ENCODE assay signal across 9 cellular contexts in genomic region chr11:9719949-9720646, GRCh38. TPM values are rescaled to one million over a fixed set of nuclear protein-coding genes. Genes with fewer than 3 reads are reported as not detected.
DNase-seq lines count a peak whose midpoint lies in the region; ATAC-seq and TF ChIP-seq lines count a peak whose summit lies in the region.
"Had no signal": no experiment of that assay in that cellular context is flagged by ENCODE, and none has a peak within 500 bp of the region (broad histone marks: within the 10 kb centered on the region; RNA-seq: fewer than 3 reads in every experiment).

No MANE protein-coding gene starts in this region.

- no peaks in the 10 kb centered on the region for H3K9me3 Mint-ChIP-seq in CD8-positive, alpha-beta T cell
- no peaks in the 10 kb centered on the region for H3K9me3 Mint-ChIP-seq in dendritic cell treated with granulocyte-macrophage colony-stimulating factor and Interleukin-4, amounts not matched to agents 40 ng/mL and 50 ng/mL, for 4 days
- H3K9me3 Mint-ChIP-seq in activated T-helper 17 cell treated with anti-CD3 and anti-CD28 coated beads, Interleukin-2, amount 50 U/mL, for 72 hours: no peaks in the 10 kb centered on the region

- H3K36me3 Mint-ChIP-seq in CD8-positive, alpha-beta T cell: no peaks in the 10 kb centered on the region
- H3K36me3 Mint-ChIP-seq in dendritic cell treated with granulocyte-macrophage colony-stimulating factor and Interleukin-4, amounts not matched to agents 40 ng/mL and 50 ng/mL, for 4 days (ENCODE audit: low read depth): peaks cover 48% of the 10 kb centered on the region
- no peaks in the 10 kb centered on the region for H3K36me3 Mint-ChIP-seq in activated T-helper 17 cell treated with anti-CD3 and anti-CD28 coated beads, Interleukin-2, amount 50 U/mL, for 72 hours (ENCODE audit: low read depth)

- H3K27ac ChIP-seq in CD8-positive, alpha-beta T cell (ENCODE audit: low read depth, low read length): no peak overlapping the region
- H3K27ac ChIP-seq in neutrophil: peak overlapping the region; percentile 72

- H3K4me1 ChIP-seq in CD8-positive, alpha-beta T cell (ENCODE audit: insufficient read depth, low read length): no peaks in the 10 kb centered on the region
- H3K4me1 ChIP-seq in neutrophil (ENCODE audit: control insufficient read depth in 1 of 2, insufficient read depth in 1 of 2, low read depth in 1 of 2, low read length in 1 of 2): peaks cover 18 to 30% of the 10 kb centered on the region in 2 experiments

- no peak overlapping the region for H3K4me3 Mint-ChIP-seq in CD8-positive, alpha-beta T cell
- no peak overlapping the region for H3K4me3 Mint-ChIP-seq in dendritic cell treated with granulocyte-macrophage colony-stimulating factor and Interleukin-4, amounts not matched to agents 40 ng/mL and 50 ng/mL, for 4 days
- H3K4me3 Mint-ChIP-seq in activated T-helper 17 cell treated with anti-CD3 and anti-CD28 coated beads, Interleukin-2, amount 50 U/mL, for 72 hours: no peak overlapping the region

- no peaks in the 10 kb centered on the region for H3K27me3 Mint-ChIP-seq in CD8-positive, alpha-beta T cell (ENCODE audit: low read depth)
- H3K27me3 Mint-ChIP-seq in dendritic cell treated with granulocyte-macrophage colony-stimulating factor and Interleukin-4, amounts not matched to agents 40 ng/mL and 50 ng/mL, for 4 days: no peaks in the 10 kb centered on the region
- H3K27me3 Mint-ChIP-seq in activated T-helper 17 cell treated with anti-CD3 and anti-CD28 coated beads, Interleukin-2, amount 50 U/mL, for 72 hours: no peaks in the 10 kb centered on the region

- H3K4me1 Mint-ChIP-seq in CD8-positive, alpha-beta T cell (ENCODE audit: low read depth): peaks cover 17% of the 10 kb centered on the region
- H3K4me1 Mint-ChIP-seq in dendritic cell treated with granulocyte-macrophage colony-stimulating factor and Interleukin-4, amounts not matched to agents 40 ng/mL and 50 ng/mL, for 4 days (ENCODE audit: low read depth): peaks cover 57% of the 10 kb centered on the region
- H3K4me1 Mint-ChIP-seq in activated T-helper 17 cell treated with anti-CD3 and anti-CD28 coated beads, Interleukin-2, amount 50 U/mL, for 72 hours: peaks cover 13% of the 10 kb centered on the region

- TF ChIP-seq CTCF in CD8-positive, alpha-beta T cell (IDR thresholded peaks at IDR 0.05): no peak
- TF ChIP-seq CTCF in NB4 (IDR thresholded peaks at IDR 0.05; ENCODE audit: low read depth, low read length) (no peak), neutrophil (IDR thresholded peaks at IDR 0.05) (no peak)

- intact Hi-C loops in CD8-positive, alpha-beta T cell (cut with DNase I, micrococcal nuclease): no loop called here
- intact Hi-C loops in dendritic cell treated with granulocyte-macrophage colony-stimulating factor and Interleukin-4, amounts not matched to agents 40 ng/mL and 50 ng/mL, for 4 days (cut with micrococcal nuclease): loop anchor here (10.0 kb wide), 1 partner anchor 55 kb away; the partner anchor contains the start of gene SWAP70

- peak overlapping the region; percentile 2 for H3K27ac Mint-ChIP-seq in CD8-positive, alpha-beta T cell
- peak overlapping the region; percentile 88 for H3K27ac Mint-ChIP-seq in dendritic cell treated with granulocyte-macrophage colony-stimulating factor and Interleukin-4, amounts not matched to agents 40 ng/mL and 50 ng/mL, for 4 days
- H3K27ac Mint-ChIP-seq in activated T-helper 17 cell treated with anti-CD3 and anti-CD28 coated beads, Interleukin-2, amount 50 U/mL, for 72 hours: no peak overlapping the region

- no peak overlapping the region for H3K4me3 ChIP-seq in CD8-positive, alpha-beta T cell (ENCODE audit: low read depth, low read length)
- H3K4me3 ChIP-seq in NB4 (ENCODE audit: low read depth, low read length) (no peak overlapping the region), neutrophil (ENCODE audit: low read depth in 1 of 2, low read length in 1 of 2) (no peak overlapping the region)

- H3K9me3 ChIP-seq in CD8-positive, alpha-beta T cell (ENCODE audit: low read length): no peaks in the 10 kb centered on the region
- no peaks in the 10 kb centered on the region for H3K9me3 ChIP-seq in neutrophil

- no peak for ATAC-seq in CD8-positive, alpha-beta T cell
- no peak for ATAC-seq in GM19035 (IDR thresholded peaks at IDR 0.05; ENCODE audit: unreplicated experiment)
- ATAC-seq in activated T-helper 17 cell treated with anti-CD3 and anti-CD28 coated beads, Interleukin-2, amount 50 U/mL, for 72 hours (replicated peaks): no peak
- no peak for ATAC-seq in GM19455 (IDR thresholded peaks at IDR 0.05; ENCODE audit: unreplicated experiment)

- CTCF ChIA-PET in CD8-positive, alpha-beta T cell (lab: Charles Lee): no interaction called here

- no peak for DNase-seq in CD8-positive, alpha-beta T cell
- DNase-seq in NB4 (ENCODE audit: low read depth) (peak; percentile 64), ecto neural progenitor cell (ENCODE audit: low spot score) (no peak)
- DNase-seq: NCI-H146 had no signal

- TF ChIP-seq POLR2A in NB4 (IDR thresholded peaks at IDR 0.05; ENCODE audit: extremely low read depth, insufficient read length): no peak

- POLR2A ChIA-PET in CD8-positive, alpha-beta T cell (lab: Charles Lee): no interaction called here

- no peaks in the 10 kb centered on the region for H3K27me3 ChIP-seq in CD8-positive, alpha-beta T cell (ENCODE audit: insufficient read depth, low read length)
- no peaks in the 10 kb centered on the region for H3K27me3 ChIP-seq in neutrophil

- H3K36me3 ChIP-seq in CD8-positive, alpha-beta T cell (ENCODE audit: insufficient read depth, low read length): no peaks in the 10 kb centered on the region
- H3K36me3 ChIP-seq in neutrophil: no peaks in the 10 kb centered on the region

RNA-seq across cellular contexts. Expression of gene SWAP70, which starts 56.2 kb away (rescaled TPM):
- total RNA-seq in CD8-positive, alpha-beta T cell: 1 to 10 TPM; 4.2 to 4.6 TPM
- total RNA-seq in activated T-helper 17 cell treated with anti-CD3 and anti-CD28 coated beads, Interleukin-2, amount 50 U/mL, for 72 hours: 1 to 10 TPM; 5.4 to 8.2 TPM
